In genomic region chr7:129719980-129720732, GRCh38 we compare ENCODE assay signal across 13 cellular contexts.
DNase-seq lines count a peak whose midpoint lies in the region; ATAC-seq and TF ChIP-seq lines count a peak whose summit lies in the region.
"Had no signal": no experiment of that assay in that cellular context is flagged by ENCODE, and none has a peak within 500 bp of the region (broad histone marks: within the 10 kb centered on the region; RNA-seq: fewer than 3 reads in every experiment).

No MANE protein-coding gene starts in this region.

- H4K5ac ChIP-seq in H9 (ENCODE audit: insufficient read length, low read depth, low read length): no peak overlapping the region

- H3K9me3 ChIP-seq in H9 (ENCODE audit: control insufficient read depth, low read depth, low read length) (no peaks in the 10 kb centered on the region), OCI-LY1 (ENCODE audit: low read length) (no peaks in the 10 kb centered on the region), hepatocyte (ENCODE audit: low read depth) (no peaks in the 10 kb centered on the region)

- no peaks in the 10 kb centered on the region for H3F3A ChIP-seq in OCI-LY1 (ENCODE audit: insufficient read depth, low read length)

- H2BK15ac ChIP-seq in H9 (ENCODE audit: low read depth, low read length): no peak overlapping the region

- no peak overlapping the region for H2BK12ac ChIP-seq in H9 (ENCODE audit: insufficient read length, low read depth, low read length)

- H3K4me3 ChIP-seq in OCI-LY1 (ENCODE audit: low read depth, low read length, poor library complexity, severe bottlenecking): no peak overlapping the region
- H3K4me3 ChIP-seq in hepatocyte: no peak overlapping the region

- no CpG with 5 or more reads among the region's 6 CpGs for WGBS in H9 (ENCODE audit: extremely low coverage, insufficient read length, low lambda C conversion rate)
- 90% methylated on average over 6 of the region's 6 CpGs for WGBS in hepatocyte (ENCODE audit: low lambda C conversion rate, missing lambda C conversion rate)

- no peak overlapping the region for H2AK5ac ChIP-seq in H9 (ENCODE audit: insufficient read length, low read length)

- H3K27ac ChIP-seq in H9 (ENCODE audit: insufficient read length, low read depth, low read length): no peak overlapping the region
- peak overlapping the region; percentile 75 for H3K27ac ChIP-seq in OCI-LY1 (ENCODE audit: low read depth, low read length, poor library complexity, severe bottlenecking)
- peak overlapping the region; percentile 18 for H3K27ac ChIP-seq in hepatocyte

- H3K4me3 Mint-ChIP-seq in CD14-positive monocyte (peak overlapping the region in 1 of 2 donors; percentile 82), H9 (no peak overlapping the region)
- H3K4me3 Mint-ChIP-seq: activated CD4-positive, alpha-beta memory T cell treated with anti-CD3 and anti-CD28 coated beads for 36 hours; mesothelial cell of epicardium; type B pancreatic cell had no signal

- H3K14ac ChIP-seq in H9 (ENCODE audit: insufficient read depth, low read length): no peak overlapping the region

- H3K9me3 Mint-ChIP-seq in CD14-positive monocyte: no peaks in the 10 kb centered on the region
- H3K9me3 Mint-ChIP-seq in H9: no peaks in the 10 kb centered on the region; a peak in 1 of 5 replicates
- H3K9me3 Mint-ChIP-seq: activated CD4-positive, alpha-beta memory T cell treated with anti-CD3 and anti-CD28 coated beads for 36 hours; type B pancreatic cell had no signal

- no peaks in the 10 kb centered on the region for H3K23me2 ChIP-seq in H9 (ENCODE audit: insufficient read length, low read depth, low read length, poor library complexity, severe bottlenecking)

- no peak for ATAC-seq in GM19455 (IDR thresholded peaks at IDR 0.05; ENCODE audit: unreplicated experiment)

- H3K4me2 ChIP-seq in H9 (ENCODE audit: insufficient read depth, insufficient read length, low read length) (no peak overlapping the region), OCI-LY1 (ENCODE audit: low read length) (peak overlapping the region; percentile 23; the same call in 1 of the 2 replicates), hepatocyte (no peak overlapping the region)

- H3K4me1 ChIP-seq in H9 (ENCODE audit: insufficient read depth, low read length) (no peaks in the 10 kb centered on the region), OCI-LY1 (ENCODE audit: insufficient read depth, low read length, severe bottlenecking) (peaks cover 20% of the 10 kb centered on the region), hepatocyte (ENCODE audit: insufficient read depth) (no peaks in the 10 kb centered on the region)

- H3K4me1 Mint-ChIP-seq in CD14-positive monocyte (peaks cover 22% of the 10 kb centered on the region), H9 (no peaks in the 10 kb centered on the region)
- H3K4me1 Mint-ChIP-seq: mesothelial cell of epicardium had no signal

- H3K9me2 ChIP-seq in OCI-LY1 (ENCODE audit: low read depth, low read length): no peaks in the 10 kb centered on the region
- no peaks in the 10 kb centered on the region for H3K9me2 ChIP-seq in hepatocyte (replicated peaks; ENCODE audit: insufficient read depth)

- H2BK5ac ChIP-seq in H9 (ENCODE audit: insufficient read length, low read length): no peak overlapping the region

- peaks cover 60 to 71% of the 10 kb centered on the region in 2 donors for H3K36me3 Mint-ChIP-seq in CD14-positive monocyte
- H3K36me3 Mint-ChIP-seq in H9 (ENCODE audit: insufficient read depth in 1 of 3, low read depth in 3 of 3): peaks cover 17 to 69% (median 61%) of the 10 kb centered on the region in 3 experiments; a peak in 6 of 7 replicates

- no peak overlapping the region for H2AFZ ChIP-seq in H9 (ENCODE audit: low read length)
- H2AFZ ChIP-seq in OCI-LY1 (ENCODE audit: low read length): no peak overlapping the region
- no peak overlapping the region for H2AFZ ChIP-seq in hepatocyte

- H3K23ac ChIP-seq in H9 (ENCODE audit: insufficient read length, low read depth, low read length): no peak overlapping the region

- no peak overlapping the region for H3T11ph ChIP-seq in H9 (ENCODE audit: low read length)

- no peaks in the 10 kb centered on the region for H3K79me1 ChIP-seq in H9 (ENCODE audit: insufficient read depth, low read depth, low read length, poor library complexity, severe bottlenecking)

- intact Hi-C loops in CD14-positive monocyte (cut with micrococcal nuclease): no loop called here

- no peak for DNase-seq in CD14-positive monocyte (ENCODE audit: low spot score)
- no peak for DNase-seq in H9
- no peak for DNase-seq in hepatocyte (ENCODE audit: low spot score)
- DNase-seq in kidney tubule cell (ENCODE audit: low spot score): no peak
- no peak for DNase-seq in SIG-M5 (lab: John Stamatoyannopoulos, UW)
- DNase-seq in amniotic stem cell (lab: John Stamatoyannopoulos, UW): no peak
- DNase-seq: activated CD4-positive, alpha-beta memory T cell treated with anti-CD3 and anti-CD28 coated beads for 36 hours; effector memory CD4-positive, alpha-beta T cell; hippocampal formation had no signal

- peaks cover 0 to 2% (median 0%) of the 10 kb centered on the region in 3 donors for H3K27me3 Mint-ChIP-seq in CD14-positive monocyte (ENCODE audit: low read depth in 3 of 3)
- H3K27me3 Mint-ChIP-seq in H9 (ENCODE audit: low read depth): no peaks in the 10 kb centered on the region
- H3K27me3 Mint-ChIP-seq: activated CD4-positive, alpha-beta memory T cell treated with anti-CD3 and anti-CD28 coated beads for 36 hours; type B pancreatic cell had no signal

- H3K36me3 ChIP-seq in OCI-LY1 (ENCODE audit: insufficient read depth, low read length) (peaks cover 35% of the 10 kb centered on the region), hepatocyte (replicated peaks; ENCODE audit: insufficient read depth, low read depth) (no peaks in the 10 kb centered on the region)

- no peaks in the 10 kb centered on the region for H3K79me2 ChIP-seq in H9 (ENCODE audit: insufficient read depth, low read length)
- H3K79me2 ChIP-seq in OCI-LY1 (ENCODE audit: insufficient read depth, low read length): no peaks in the 10 kb centered on the region
- no peaks in the 10 kb centered on the region for H3K79me2 ChIP-seq in hepatocyte

- TF ChIP-seq CTCF in CD14-positive monocyte (IDR thresholded peaks at IDR 0.05) (no peak), H9 (conservative IDR thresholded peaks at IDR 0.05) (no peak), OCI-LY1 (IDR thresholded peaks at IDR 0.05; ENCODE audit: low read length) (no peak), hepatocyte (IDR thresholded peaks at IDR 0.05; ENCODE audit: poor library complexity) (no peak)

- H2BK120ac ChIP-seq in H9 (ENCODE audit: low read depth, low read length, poor library complexity, severe bottlenecking): no peak overlapping the region

- no peak overlapping the region for H3K56ac ChIP-seq in H9 (ENCODE audit: insufficient read length, low read depth, low read length)

- no peak overlapping the region for H3K4ac ChIP-seq in H9 (ENCODE audit: low read depth, low read length)

- H4K91ac ChIP-seq in H9 (ENCODE audit: insufficient read length, low read depth, low read length): no peak overlapping the region

- H3K9ac ChIP-seq in H9 (ENCODE audit: extremely low read depth, insufficient read length, low read length) (no peak overlapping the region), OCI-LY1 (ENCODE audit: low read length) (peak overlapping the region; percentile 11; the same call in 1 of the 2 replicates)

- H4K8ac ChIP-seq in H9 (replicated peaks; ENCODE audit: insufficient read length, low read depth, low read length): no peak overlapping the region

- H2BK20ac ChIP-seq in H9 (ENCODE audit: low read depth, low read length, poor library complexity, severe bottlenecking): no peak overlapping the region

- no peaks in the 10 kb centered on the region for H4K20me1 ChIP-seq in H9 (ENCODE audit: control insufficient read depth, insufficient read depth, insufficient read length)
- no peaks in the 10 kb centered on the region for H4K20me1 ChIP-seq in OCI-LY1 (ENCODE audit: insufficient read depth, low read length)
- H4K20me1 ChIP-seq in hepatocyte (ENCODE audit: insufficient read depth, poor library complexity, severe bottlenecking): no peaks in the 10 kb centered on the region

- H3K27ac Mint-ChIP-seq in CD14-positive monocyte: peak overlapping the region in 6 of 7 donors; percentile 46 to 88 (median 81)
- H3K27ac Mint-ChIP-seq in H9: peak overlapping the region; percentile 56 to 85 (median 84); a peak in 6 of 7 replicates
- H3K27ac Mint-ChIP-seq: activated CD4-positive, alpha-beta memory T cell treated with anti-CD3 and anti-CD28 coated beads for 36 hours; mesothelial cell of epicardium; type B pancreatic cell had no signal

- H3K27me3 ChIP-seq in H9 (ENCODE audit: insufficient read depth, low read length) (no peaks in the 10 kb centered on the region), OCI-LY1 (ENCODE audit: insufficient read depth, low read length) (no peaks in the 10 kb centered on the region), hepatocyte (no peaks in the 10 kb centered on the region)

- H3K18ac ChIP-seq in H9 (ENCODE audit: insufficient read length, low read depth, low read length): no peak overlapping the region
